In the genomic region with DNA sequence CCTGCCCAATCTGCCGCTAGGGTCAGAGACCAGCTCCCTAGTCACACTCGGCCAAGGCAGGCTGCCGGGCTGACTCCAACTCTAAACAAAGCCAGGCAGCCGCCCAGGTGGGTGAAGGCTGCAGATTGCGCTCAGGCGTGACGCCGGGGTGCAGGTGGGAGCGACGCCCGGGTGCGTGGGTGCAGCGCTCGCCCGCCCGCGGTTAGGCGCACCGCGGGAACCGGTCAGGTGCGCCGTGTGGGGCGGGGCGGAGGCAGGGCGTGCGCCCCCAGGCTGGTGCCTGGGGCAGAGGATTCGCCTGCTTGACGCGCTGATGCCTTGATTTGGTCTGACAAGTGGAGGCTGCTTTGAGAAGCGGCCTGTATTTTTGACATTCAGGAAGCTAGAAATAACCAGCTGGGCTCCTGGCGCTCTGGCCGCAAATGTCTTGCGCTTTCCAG, we compare ENCODE assay signal across 8 cellular contexts.
DNase-seq lines count a peak whose midpoint lies in the region; ATAC-seq, FAIRE-seq and TF ChIP-seq lines count a peak whose summit lies in the region.

No MANE protein-coding gene starts in this region.

- no peak overlapping the region for H3K27ac Mint-ChIP-seq in glutamatergic neuron (ENCODE audit: unreplicated experiment)

- peaks cover 3% of the 10 kb centered on the region for H3K27me3 Mint-ChIP-seq in glutamatergic neuron (ENCODE audit: unreplicated experiment)

- H3K4me3 ChIP-seq in GM12875 (ENCODE audit: low read depth, low read length), result peak overlapping the region; percentile 43

- peaks cover 13% of the 10 kb centered on the region for H3K4me1 Mint-ChIP-seq in glutamatergic neuron (ENCODE audit: low read depth, unreplicated experiment)

- peak; percentile 77 for ATAC-seq in GM21786 (IDR thresholded peaks at IDR 0.05; ENCODE audit: unreplicated experiment)

- H3K4me3 Mint-ChIP-seq in glutamatergic neuron (ENCODE audit: unreplicated experiment), result peak overlapping the region; percentile 76

- TF ChIP-seq CTCF in GM12875 (IDR thresholded peaks at IDR 0.05; ENCODE audit: borderline replicate concordance, insufficient read depth, low read depth, low read length), result no peak
- TF ChIP-seq CTCF in glutamatergic neuron (IDR thresholded peaks at IDR 0.05; ENCODE audit: partially characterized antibody, unreplicated experiment), result no peak
- no peak for TF ChIP-seq CTCF in D721Med (IDR thresholded peaks at IDR 0.05; ENCODE audit: insufficient read depth, missing control alignments)

- peaks cover 6% of the 10 kb centered on the region for H3K9me3 Mint-ChIP-seq in glutamatergic neuron (ENCODE audit: unreplicated experiment)

- peaks cover 4% of the 10 kb centered on the region for H3K36me3 Mint-ChIP-seq in glutamatergic neuron (ENCODE audit: unreplicated experiment)

- DNase-seq in NAMALWA (ENCODE audit: low spot score) (peak; percentile 83), glutamatergic neuron (peak; percentile 42), retina (peak; percentile 93), D721Med (ENCODE audit: insufficient read length, low spot score) (no peak), midbrain (lab: John Stamatoyannopoulos, UW) (no peak)
- DNase-seq in activated T-cell treated with anti-CD3 and anti-CD28 coated beads, Interleukin-2, amount 50 U/mL, for 1 hour, result peak; percentile 72

- FAIRE-seq in D721Med (lab: Jason Lieb, UNC), result no peak

Comparison
In these comparisons a context has a peak if more than half of its experiments do, and no peak if none do; other contexts are left out.
1. DNase-seq: peak in NAMALWA (single experiment), activated T-cell treated with anti-CD3 and anti-CD28 coated beads, Interleukin-2, amount 50 U/mL, for 1 hour (single experiment), glutamatergic neuron (single experiment) and retina (single experiment); none in D721Med (single experiment) and midbrain (single experiment).